ENCODE assay signal across 33 cellular contexts in genomic region chr2:50895058-50895457, GRCh38.
"Had no signal": no experiment of that assay in that cellular context is flagged by ENCODE, and none has a peak within 500 bp of the region (broad histone marks: within the 10 kb centered on the region; RNA-seq: fewer than 3 reads in every experiment).

No MANE protein-coding gene starts in this region.

- H3K27ac Mint-ChIP-seq: activated naive CD4-positive, alpha-beta T cell treated with anti-CD3 and anti-CD28 coated beads for 36 hours; activated naive CD8-positive, alpha-beta T cell treated with anti-CD3 and anti-CD28 coated beads for 36 hours; immature natural killer cell; progenitor cell of endocrine pancreas; stimulated activated memory B cell treated with anti-CD40 and anti-IgM and Interleukin-4, amounts not matched to agents 10 μg/mL and 1 μg/mL and 100 μg/mL, for 72 hours had no signal

- H3K4me1 Mint-ChIP-seq: activated naive CD8-positive, alpha-beta T cell treated with anti-CD3 and anti-CD28 coated beads for 36 hours; immature natural killer cell; stimulated activated memory B cell treated with anti-CD40 and anti-IgM and Interleukin-4, amounts not matched to agents 10 μg/mL and 1 μg/mL and 100 μg/mL, for 72 hours had no signal

- ATAC-seq: esophagus mucosa; foreskin keratinocyte; heart left ventricle; mucosa of descending colon; sciatic nerve; stimulated activated memory B cell treated with anti-CD40 and anti-IgM and Interleukin-4, amounts not matched to agents 10 μg/mL and 1 μg/mL and 100 μg/mL, for 72 hours; upper lobe of right lung had no signal

- H3K27ac ChIP-seq: adrenal gland, breast epithelium, foreskin keratinocyte, heart left ventricle, left ventricle myocardium inferior, ovary, stomach, suprapubic skin, tibial artery, upper lobe of right lung, VCaP had no signal

- H3K36me3 Mint-ChIP-seq: activated naive CD8-positive, alpha-beta T cell treated with anti-CD3 and anti-CD28 coated beads for 36 hours; immature natural killer cell; stimulated activated memory B cell treated with anti-CD40 and anti-IgM and Interleukin-4, amounts not matched to agents 10 μg/mL and 1 μg/mL and 100 μg/mL, for 72 hours had no signal

- H3K4me3 Mint-ChIP-seq: activated naive CD4-positive, alpha-beta T cell treated with anti-CD3 and anti-CD28 coated beads for 36 hours; activated naive CD8-positive, alpha-beta T cell treated with anti-CD3 and anti-CD28 coated beads for 36 hours; immature natural killer cell; stimulated activated memory B cell treated with anti-CD40 and anti-IgM and Interleukin-4, amounts not matched to agents 10 μg/mL and 1 μg/mL and 100 μg/mL, for 72 hours had no signal

- H3K9me3 Mint-ChIP-seq: stimulated activated memory B cell treated with anti-CD40 and anti-IgM and Interleukin-4, amounts not matched to agents 10 μg/mL and 1 μg/mL and 100 μg/mL, for 72 hours had no signal

- FAIRE-seq: endothelial cell of umbilical vein, small intestine, TTC549 had no signal

- H3K4me3 ChIP-seq: adrenal gland, breast epithelium, heart left ventricle, left ventricle myocardium inferior, lung, mucosa of descending colon, ovary, stomach, suprapubic skin, tibial artery, upper lobe of right lung had no signal

- DNase-seq: activated CD4-positive, alpha-beta T cell treated with anti-CD3 and anti-CD28 coated beads for 4 hours; activated CD4-positive, alpha-beta T cell treated with anti-CD3 and anti-CD28 coated beads, Interleukin-2, amount 50 U/mL, for 4 hours; activated effector memory CD4-positive, alpha-beta T cell treated with Interleukin-2 at 50 U/mL for 16 hours; activated naive CD4-positive, alpha-beta T cell treated with anti-CD3 and anti-CD28 coated beads for 36 hours; activated naive CD8-positive, alpha-beta T cell treated with anti-CD3 and anti-CD28 coated beads for 36 hours; activated T-cell treated with anti-CD3 and anti-CD28 coated beads for 4 hours; adrenal gland; aorta; central memory CD4-positive, alpha-beta T cell; heart left ventricle; hypothalamus; immature natural killer cell; left ventricle myocardium inferior; mucosa of descending colon; ovary; retina; small intestine; stimulated activated CD4-positive, alpha-beta T cell treated with anti-CD3 and anti-CD28 coated beads, Interleukin-4, amount 100 ng/mL, for 24 hours; stimulated activated CD8-positive, alpha-beta memory T cell treated with anti-CD3 and anti-CD28 coated beads, Interleukin-4, amount 100 ng/mL, for 48 hours; stomach; tibial artery; upper lobe of right lung had no signal

- H3K9me3 ChIP-seq: adrenal gland, breast epithelium, mucosa of descending colon, ovary, suprapubic skin, upper lobe of right lung had no signal

- H3K27me3 Mint-ChIP-seq: activated naive CD8-positive, alpha-beta T cell treated with anti-CD3 and anti-CD28 coated beads for 36 hours; progenitor cell of endocrine pancreas; stimulated activated memory B cell treated with anti-CD40 and anti-IgM and Interleukin-4, amounts not matched to agents 10 μg/mL and 1 μg/mL and 100 μg/mL, for 72 hours had no signal

- H3K36me3 ChIP-seq: adrenal gland, breast epithelium, heart left ventricle, left ventricle myocardium inferior, ovary, stomach, suprapubic skin, tibial artery, upper lobe of right lung had no signal

- H3K4me1 ChIP-seq: adrenal gland, breast epithelium, foreskin keratinocyte, heart left ventricle, left ventricle myocardium inferior, stomach, suprapubic skin, tibial artery, upper lobe of right lung had no signal
